ENCODE assay signal across 20 cellular contexts in genomic region chr11:76660533-76661305, GRCh38. TPM values are rescaled to one million over a fixed set of nuclear protein-coding genes. Genes with fewer than 3 reads are reported as not detected.
DNase-seq lines count a peak whose midpoint lies in the region; ATAC-seq and TF ChIP-seq lines count a peak whose summit lies in the region.
"Had no signal": no experiment of that assay in that cellular context is flagged by ENCODE, and none has a peak within 500 bp of the region (broad histone marks: within the 10 kb centered on the region; RNA-seq: fewer than 3 reads in every experiment).

No MANE protein-coding gene starts in this region.

- TF ChIP-seq EP300 in transverse colon (IDR thresholded peaks at IDR 0.05; ENCODE audit: low read depth) = no peak

- no peaks in the 10 kb centered on the region for H4K20me1 ChIP-seq in hepatocyte (ENCODE audit: insufficient read depth, poor library complexity, severe bottlenecking)

- no peak overlapping the region for H3K9ac ChIP-seq in colonic mucosa (ENCODE audit: low read depth in 2 of 2, low read length in 2 of 2)

- intact Hi-C loops in heart left ventricle (cut with DNase I) (no loop called here), left ventricle myocardium superior (cut with micrococcal nuclease) (loop anchor here (10.0 kb wide), 1 partner anchor 56 kb away; no protein-coding TSS in a partner anchor), transverse colon (cut with DNase I; ENCODE audit: low total_unique reads) (no loop called here), colonic mucosa (cut with DNase I) (no loop called here)

- no peaks in the 10 kb centered on the region for H3K9me2 ChIP-seq in hepatocyte (replicated peaks; ENCODE audit: insufficient read depth)

- ATAC-seq in heart left ventricle (no peak), left ventricle myocardium superior (no peak)

- no peak overlapping the region for H2AFZ ChIP-seq in hepatocyte

- DNase-seq in heart left ventricle = peak in 3 of 5 donors; percentile 4 to 28 (median 27)
- DNase-seq in left ventricle myocardium superior = no peak
- DNase-seq in chondrocyte (ENCODE audit: low spot score) = peak; percentile 88
- no peak for DNase-seq in neural crest cell (ENCODE audit: low read depth, low spot score)
- DNase-seq in transverse colon = peak; percentile 6
- no peak for DNase-seq in colonic mucosa
- DNase-seq in hepatocyte (ENCODE audit: low spot score) = no peak
- DNase-seq in SIG-M5 treated with dmso at 0.1 percent for 504 hours (lab: John Stamatoyannopoulos, UW; ENCODE audit: unreplicated experiment) = no peak
- DNase-seq: activated CD4-positive, alpha-beta T cell treated with anti-CD3 and anti-CD28 coated beads for 1 hour; activated CD8-positive, alpha-beta memory T cell treated with anti-CD3 and anti-CD28 coated beads for 24 hours; activated naive CD4-positive, alpha-beta T cell treated with anti-CD3 and anti-CD28 coated beads for 36 hours; activated T-cell treated with anti-CD3 and anti-CD28 coated beads, Interleukin-2, amount 50 U/mL, for 48 hours; C1 segment of cervical spinal cord; caudate nucleus; MG63; NCI-H1417; NCI-H510A; nucleus accumbens had no signal

- no peak for TF ChIP-seq CTCF in heart left ventricle (IDR thresholded peaks at IDR 0.05)
- no peak for TF ChIP-seq CTCF in chondrocyte (IDR thresholded peaks at IDR 0.05)
- no peak for TF ChIP-seq CTCF in neural crest cell (conservative IDR thresholded peaks at IDR 0.05)
- no peak for TF ChIP-seq CTCF in transverse colon (IDR thresholded peaks at IDR 0.05)
- no peak for TF ChIP-seq CTCF in colonic mucosa (IDR thresholded peaks at IDR 0.05)
- no peak for TF ChIP-seq CTCF in hepatocyte (IDR thresholded peaks at IDR 0.05; ENCODE audit: poor library complexity)

- H3K36me3 Mint-ChIP-seq in chondrocyte (ENCODE audit: low read depth) (peaks cover 47% of the 10 kb centered on the region), neural crest cell (ENCODE audit: low read depth) (no peaks in the 10 kb centered on the region)

- H3K27ac ChIP-seq in heart left ventricle (no peak overlapping the region), transverse colon (no peak overlapping the region), colonic mucosa (no peak overlapping the region), hepatocyte (no peak overlapping the region)
- H3K27ac ChIP-seq: HL-60, uterus had no signal

- H3K4me1 ChIP-seq in heart left ventricle (peaks cover 4 to 70% (median 34%) of the 10 kb centered on the region in 12 donors), transverse colon (peaks cover 0 to 15% (median 9%) of the 10 kb centered on the region in 4 donors), colonic mucosa (no peaks in the 10 kb centered on the region), hepatocyte (ENCODE audit: insufficient read depth) (peaks cover 13% of the 10 kb centered on the region)

- 88 to 93% (median 93%) methylated on average over 31 to 34 of the region's 34 CpGs for WGBS in heart left ventricle, 4 donors
- WGBS in transverse colon (ENCODE audit: low coverage in 1 of 2), 2 donors = 76 to 93% methylated on average over 5 to 34 of the region's 34 CpGs
- 93% methylated on average over 34 of the region's 34 CpGs for WGBS in hepatocyte (ENCODE audit: low lambda C conversion rate, missing lambda C conversion rate)

- H3K79me2 ChIP-seq in hepatocyte = no peaks in the 10 kb centered on the region

- no peak overlapping the region for H3K4me2 ChIP-seq in hepatocyte

- H3K27me3 Mint-ChIP-seq in chondrocyte (ENCODE audit: low read depth) (no peaks in the 10 kb centered on the region), neural crest cell (ENCODE audit: low read depth) (no peaks in the 10 kb centered on the region)

- H3K27me3 ChIP-seq in heart left ventricle (no peaks in the 10 kb centered on the region), transverse colon (no peaks in the 10 kb centered on the region), colonic mucosa (no peaks in the 10 kb centered on the region), hepatocyte (no peaks in the 10 kb centered on the region)
- H3K27me3 ChIP-seq: MG63, uterus had no signal

- H3K9me3 Mint-ChIP-seq in chondrocyte (ENCODE audit: low read depth) (no peaks in the 10 kb centered on the region), neural crest cell (no peaks in the 10 kb centered on the region)
- H3K9me3 Mint-ChIP-seq: activated naive CD4-positive, alpha-beta T cell treated with anti-CD3 and anti-CD28 coated beads for 36 hours had no signal

- H3K4me1 Mint-ChIP-seq in chondrocyte (ENCODE audit: low read depth) (peaks cover 72% of the 10 kb centered on the region), neural crest cell (no peaks in the 10 kb centered on the region)

- H3K27ac Mint-ChIP-seq in chondrocyte (ENCODE audit: unreplicated experiment) (no peak overlapping the region), neural crest cell (ENCODE audit: unreplicated experiment) (peak overlapping the region; percentile 57)
- H3K27ac Mint-ChIP-seq: activated naive CD4-positive, alpha-beta T cell treated with anti-CD3 and anti-CD28 coated beads for 36 hours had no signal

- H3K9me3 ChIP-seq in heart left ventricle (no peaks in the 10 kb centered on the region), transverse colon (no peaks in the 10 kb centered on the region), colonic mucosa (no peaks in the 10 kb centered on the region), hepatocyte (ENCODE audit: low read depth) (no peaks in the 10 kb centered on the region)
- H3K9me3 ChIP-seq: MG63, uterus had no signal

- TF ChIP-seq POLR2A in heart left ventricle (IDR thresholded peaks at IDR 0.05) = no peak
- no peak for TF ChIP-seq POLR2A in transverse colon (IDR thresholded peaks at IDR 0.05)

- in situ Hi-C loops in transverse colon (cut with MboI; ENCODE audit: low pct_ligation_motif_present in 1 of 4, low pct_unique_long_range_greater_than_20kb in 1 of 4, low sequenced_read_pairs in 3 of 4) = no loop called here

- peaks cover 0 to 86% (median 57%) of the 10 kb centered on the region in 9 donors for H3K36me3 ChIP-seq in heart left ventricle
- H3K36me3 ChIP-seq in transverse colon = no peaks in the 10 kb centered on the region
- H3K36me3 ChIP-seq in colonic mucosa = no peaks in the 10 kb centered on the region
- no peaks in the 10 kb centered on the region for H3K36me3 ChIP-seq in hepatocyte (replicated peaks; ENCODE audit: insufficient read depth, low read depth)
- H3K36me3 ChIP-seq: MG63, uterus had no signal

- H3K4me3 ChIP-seq in heart left ventricle (no peak overlapping the region), transverse colon (no peak overlapping the region), colonic mucosa (no peak overlapping the region), hepatocyte (no peak overlapping the region)
- H3K4me3 ChIP-seq: MG63, uterus had no signal

- H3K4me3 Mint-ChIP-seq in chondrocyte (ENCODE audit: unreplicated experiment) (no peak overlapping the region), neural crest cell (no peak overlapping the region)
- H3K4me3 Mint-ChIP-seq: activated naive CD4-positive, alpha-beta T cell treated with anti-CD3 and anti-CD28 coated beads for 36 hours had no signal

RNA-seq across cellular contexts. Expression of gene LRRC32, which starts 9.8 kb away (rescaled TPM):
- total RNA-seq in heart left ventricle = 10 to 100 TPM; 20.1 to 67.1 (median 26.9) TPM
- polyA plus RNA-seq in heart left ventricle = 10 to 100 TPM; 46.4 to 79.0 TPM
- total RNA-seq in left ventricle myocardium superior = 30.8 TPM
- 113 to 367 TPM (median 367 TPM) in 3 replicates for total RNA-seq in chondrocyte
- total RNA-seq in neural crest cell = 0.61 and 0.77 TPM in 2 replicates
- 10 to 100 TPM in 1 of 4 donors, 1 to 10 TPM in 3; 5.1 to 11.5 (median 9.1) TPM for total RNA-seq in transverse colon
- total RNA-seq in colonic mucosa = 10 to 100 TPM in 1 of 2 donors, 1 to 10 TPM in 1; 5.9 to 26.8 TPM
- 14.7 and 25.5 TPM in 2 replicates for total RNA-seq in hepatocyte
- 75.2 and 80.4 TPM in 2 replicates for polyA plus RNA-seq in hepatocyte

Comparison
In these comparisons a context has a peak if more than half of its experiments do, and no peak if none do; other contexts are left out.
1. DNase-seq: peak in heart left ventricle (3 of 5), chondrocyte (single experiment) and transverse colon (single experiment); none in left ventricle myocardium superior (single experiment), neural crest cell (single experiment), colonic mucosa (single experiment), hepatocyte (single experiment) and SIG-M5 treated with dmso at 0.1 percent for 504 hours (single experiment).